In genomic region chr16:72099377-72099818, GRCh38 we compare ENCODE assay signal across 1 cellular context.
A peak's percentile ranks its signal among the peaks of the same experiment; 100 is the strongest.
TF ChIP-seq lines count a peak whose summit lies in the region.

No MANE protein-coding gene starts in this region.

TF ChIP-seq in HepG2, 621 proteins besides CTCF, POLR2A, EP300 and RAD21 (continued from another document and continues in another):
- TF ChIP-seq, protein P1, sequence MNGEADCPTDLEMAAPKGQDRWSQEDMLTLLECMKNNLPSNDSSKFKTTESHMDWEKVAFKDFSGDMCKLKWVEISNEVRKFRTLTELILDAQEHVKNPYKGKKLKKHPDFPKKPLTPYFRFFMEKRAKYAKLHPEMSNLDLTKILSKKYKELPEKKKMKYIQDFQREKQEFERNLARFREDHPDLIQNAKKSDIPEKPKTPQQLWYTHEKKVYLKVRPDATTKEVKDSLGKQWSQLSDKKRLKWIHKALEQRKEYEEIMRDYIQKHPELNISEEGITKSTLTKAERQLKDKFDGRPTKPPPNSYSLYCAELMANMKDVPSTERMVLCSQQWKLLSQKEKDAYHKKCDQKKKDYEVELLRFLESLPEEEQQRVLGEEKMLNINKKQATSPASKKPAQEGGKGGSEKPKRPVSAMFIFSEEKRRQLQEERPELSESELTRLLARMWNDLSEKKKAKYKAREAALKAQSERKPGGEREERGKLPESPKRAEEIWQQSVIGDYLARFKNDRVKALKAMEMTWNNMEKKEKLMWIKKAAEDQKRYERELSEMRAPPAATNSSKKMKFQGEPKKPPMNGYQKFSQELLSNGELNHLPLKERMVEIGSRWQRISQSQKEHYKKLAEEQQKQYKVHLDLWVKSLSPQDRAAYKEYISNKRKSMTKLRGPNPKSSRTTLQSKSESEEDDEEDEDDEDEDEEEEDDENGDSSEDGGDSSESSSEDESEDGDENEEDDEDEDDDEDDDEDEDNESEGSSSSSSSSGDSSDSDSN (CRISPR knock-in tag; IDR thresholded peaks at IDR 0.05), result 0 out of 2 replicates have a peak, but pooled peaks have one; percentile 19
- TF ChIP-seq HNRNPK (IDR thresholded peaks at IDR 0.05; ENCODE audit: low read depth, low read length, poor library complexity, severe bottlenecking) (no peak), ZBTB25 (CRISPR knock-in tag; IDR thresholded peaks at IDR 0.05) (0 out of 2 replicates have a peak, but pooled peaks have one; percentile 30), ATAD3A (CRISPR knock-in tag; IDR thresholded peaks at IDR 0.05) (no peak), ZNF30 (CRISPR knock-in tag; IDR thresholded peaks at IDR 0.05) (no peak), RARG (CRISPR knock-in tag; IDR thresholded peaks at IDR 0.05; ENCODE audit: low read depth) (no peak), CBFB (CRISPR knock-in tag; IDR thresholded peaks at IDR 0.05) (no peak), TBX3 (IDR thresholded peaks at IDR 0.05; ENCODE audit: borderline replicate concordance) (no peak), DR1 (CRISPR knock-in tag; IDR thresholded peaks at IDR 0.05) (no peak), CREB3 (CRISPR knock-in tag; IDR thresholded peaks at IDR 0.05) (no peak), ZNF260 (CRISPR knock-in tag; IDR thresholded peaks at IDR 0.05; ENCODE audit: borderline replicate concordance, low read depth) (no peak), HNF4A (CRISPR knock-in tag; IDR thresholded peaks at IDR 0.05) (no peak), ZNF326 (CRISPR knock-in tag; IDR thresholded peaks at IDR 0.05; ENCODE audit: borderline replicate concordance) (no peak), DMTF1 (CRISPR knock-in tag; IDR thresholded peaks at IDR 0.05) (0 out of 2 replicates have a peak, but pooled peaks have one; percentile 71), PHF21A (CRISPR knock-in tag; IDR thresholded peaks at IDR 0.05) (no peak), KDM2A (CRISPR knock-in tag; IDR thresholded peaks at IDR 0.05; ENCODE audit: borderline replicate concordance, low read depth) (peak; percentile 50; the same call in 1 of the 2 replicates), SNAPC4 (CRISPR knock-in tag; IDR thresholded peaks at IDR 0.05) (no peak), ZNF556 (CRISPR knock-in tag; IDR thresholded peaks at IDR 0.05; ENCODE audit: borderline replicate concordance) (0 out of 2 replicates have a peak, but pooled peaks have one; percentile 38), ZNF253 (CRISPR knock-in tag; IDR thresholded peaks at IDR 0.05; ENCODE audit: borderline replicate concordance) (peak; percentile 76; the same call in 1 of the 2 replicates), SATB2 (CRISPR knock-in tag; IDR thresholded peaks at IDR 0.05) (no peak), ZNF547 (CRISPR knock-in tag; IDR thresholded peaks at IDR 0.05) (peak; percentile 52; the same call in 1 of the 2 replicates), ZNF232 (CRISPR knock-in tag; IDR thresholded peaks at IDR 0.05; ENCODE audit: borderline replicate concordance) (no peak)
- TF ChIP-seq, protein P2, sequence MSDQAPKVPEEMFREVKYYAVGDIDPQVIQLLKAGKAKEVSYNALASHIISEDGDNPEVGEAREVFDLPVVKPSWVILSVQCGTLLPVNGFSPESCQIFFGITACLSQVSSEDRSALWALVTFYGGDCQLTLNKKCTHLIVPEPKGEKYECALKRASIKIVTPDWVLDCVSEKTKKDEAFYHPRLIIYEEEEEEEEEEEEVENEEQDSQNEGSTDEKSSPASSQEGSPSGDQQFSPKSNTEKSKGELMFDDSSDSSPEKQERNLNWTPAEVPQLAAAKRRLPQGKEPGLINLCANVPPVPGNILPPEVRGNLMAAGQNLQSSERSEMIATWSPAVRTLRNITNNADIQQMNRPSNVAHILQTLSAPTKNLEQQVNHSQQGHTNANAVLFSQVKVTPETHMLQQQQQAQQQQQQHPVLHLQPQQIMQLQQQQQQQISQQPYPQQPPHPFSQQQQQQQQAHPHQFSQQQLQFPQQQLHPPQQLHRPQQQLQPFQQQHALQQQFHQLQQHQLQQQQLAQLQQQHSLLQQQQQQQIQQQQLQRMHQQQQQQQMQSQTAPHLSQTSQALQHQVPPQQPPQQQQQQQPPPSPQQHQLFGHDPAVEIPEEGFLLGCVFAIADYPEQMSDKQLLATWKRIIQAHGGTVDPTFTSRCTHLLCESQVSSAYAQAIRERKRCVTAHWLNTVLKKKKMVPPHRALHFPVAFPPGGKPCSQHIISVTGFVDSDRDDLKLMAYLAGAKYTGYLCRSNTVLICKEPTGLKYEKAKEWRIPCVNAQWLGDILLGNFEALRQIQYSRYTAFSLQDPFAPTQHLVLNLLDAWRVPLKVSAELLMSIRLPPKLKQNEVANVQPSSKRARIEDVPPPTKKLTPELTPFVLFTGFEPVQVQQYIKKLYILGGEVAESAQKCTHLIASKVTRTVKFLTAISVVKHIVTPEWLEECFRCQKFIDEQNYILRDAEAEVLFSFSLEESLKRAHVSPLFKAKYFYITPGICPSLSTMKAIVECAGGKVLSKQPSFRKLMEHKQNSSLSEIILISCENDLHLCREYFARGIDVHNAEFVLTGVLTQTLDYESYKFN (CRISPR knock-in tag; conservative IDR thresholded peaks at IDR 0.05), result no peak
- TF ChIP-seq, protein P3, sequence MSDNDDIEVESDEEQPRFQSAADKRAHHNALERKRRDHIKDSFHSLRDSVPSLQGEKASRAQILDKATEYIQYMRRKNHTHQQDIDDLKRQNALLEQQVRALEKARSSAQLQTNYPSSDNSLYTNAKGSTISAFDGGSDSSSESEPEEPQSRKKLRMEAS (IDR thresholded peaks at IDR 0.05), result peak; percentile 37; the same call in 1 of the 2 replicates
- TF ChIP-seq, protein P4, sequence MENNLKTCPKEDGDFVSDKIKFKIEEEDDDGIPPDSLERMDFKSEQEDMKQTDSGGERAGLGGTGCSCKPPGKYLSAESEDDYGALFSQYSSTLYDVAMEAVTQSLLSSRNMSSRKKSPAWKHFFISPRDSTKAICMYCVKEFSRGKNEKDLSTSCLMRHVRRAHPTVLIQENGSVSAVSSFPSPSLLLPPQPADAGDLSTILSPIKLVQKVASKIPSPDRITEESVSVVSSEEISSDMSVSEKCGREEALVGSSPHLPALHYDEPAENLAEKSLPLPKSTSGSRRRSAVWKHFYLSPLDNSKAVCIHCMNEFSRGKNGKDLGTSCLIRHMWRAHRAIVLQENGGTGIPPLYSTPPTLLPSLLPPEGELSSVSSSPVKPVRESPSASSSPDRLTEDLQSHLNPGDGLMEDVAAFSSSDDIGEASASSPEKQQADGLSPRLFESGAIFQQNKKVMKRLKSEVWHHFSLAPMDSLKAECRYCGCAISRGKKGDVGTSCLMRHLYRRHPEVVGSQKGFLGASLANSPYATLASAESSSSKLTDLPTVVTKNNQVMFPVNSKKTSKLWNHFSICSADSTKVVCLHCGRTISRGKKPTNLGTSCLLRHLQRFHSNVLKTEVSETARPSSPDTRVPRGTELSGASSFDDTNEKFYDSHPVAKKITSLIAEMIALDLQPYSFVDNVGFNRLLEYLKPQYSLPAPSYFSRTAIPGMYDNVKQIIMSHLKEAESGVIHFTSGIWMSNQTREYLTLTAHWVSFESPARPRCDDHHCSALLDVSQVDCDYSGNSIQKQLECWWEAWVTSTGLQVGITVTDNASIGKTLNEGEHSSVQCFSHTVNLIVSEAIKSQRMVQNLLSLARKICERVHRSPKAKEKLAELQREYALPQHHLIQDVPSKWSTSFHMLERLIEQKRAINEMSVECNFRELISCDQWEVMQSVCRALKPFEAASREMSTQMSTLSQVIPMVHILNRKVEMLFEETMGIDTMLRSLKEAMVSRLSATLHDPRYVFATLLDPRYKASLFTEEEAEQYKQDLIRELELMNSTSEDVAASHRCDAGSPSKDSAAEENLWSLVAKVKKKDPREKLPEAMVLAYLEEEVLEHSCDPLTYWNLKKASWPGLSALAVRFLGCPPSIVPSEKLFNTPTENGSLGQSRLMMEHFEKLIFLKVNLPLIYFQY (CRISPR knock-in tag; IDR thresholded peaks at IDR 0.05; ENCODE audit: borderline replicate concordance), result 0 out of 2 replicates have a peak, but pooled peaks have one; percentile 23
- TF ChIP-seq, protein P5, sequence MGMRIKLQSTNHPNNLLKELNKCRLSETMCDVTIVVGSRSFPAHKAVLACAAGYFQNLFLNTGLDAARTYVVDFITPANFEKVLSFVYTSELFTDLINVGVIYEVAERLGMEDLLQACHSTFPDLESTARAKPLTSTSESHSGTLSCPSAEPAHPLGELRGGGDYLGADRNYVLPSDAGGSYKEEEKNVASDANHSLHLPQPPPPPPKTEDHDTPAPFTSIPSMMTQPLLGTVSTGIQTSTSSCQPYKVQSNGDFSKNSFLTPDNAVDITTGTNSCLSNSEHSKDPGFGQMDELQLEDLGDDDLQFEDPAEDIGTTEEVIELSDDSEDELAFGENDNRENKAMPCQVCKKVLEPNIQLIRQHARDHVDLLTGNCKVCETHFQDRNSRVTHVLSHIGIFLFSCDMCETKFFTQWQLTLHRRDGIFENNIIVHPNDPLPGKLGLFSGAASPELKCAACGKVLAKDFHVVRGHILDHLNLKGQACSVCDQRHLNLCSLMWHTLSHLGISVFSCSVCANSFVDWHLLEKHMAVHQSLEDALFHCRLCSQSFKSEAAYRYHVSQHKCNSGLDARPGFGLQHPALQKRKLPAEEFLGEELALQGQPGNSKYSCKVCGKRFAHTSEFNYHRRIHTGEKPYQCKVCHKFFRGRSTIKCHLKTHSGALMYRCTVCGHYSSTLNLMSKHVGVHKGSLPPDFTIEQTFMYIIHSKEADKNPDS (CRISPR knock-in tag; IDR thresholded peaks at IDR 0.05), result no peak
